9 cellular contexts compared by ENCODE assay signal in the genomic region with DNA sequence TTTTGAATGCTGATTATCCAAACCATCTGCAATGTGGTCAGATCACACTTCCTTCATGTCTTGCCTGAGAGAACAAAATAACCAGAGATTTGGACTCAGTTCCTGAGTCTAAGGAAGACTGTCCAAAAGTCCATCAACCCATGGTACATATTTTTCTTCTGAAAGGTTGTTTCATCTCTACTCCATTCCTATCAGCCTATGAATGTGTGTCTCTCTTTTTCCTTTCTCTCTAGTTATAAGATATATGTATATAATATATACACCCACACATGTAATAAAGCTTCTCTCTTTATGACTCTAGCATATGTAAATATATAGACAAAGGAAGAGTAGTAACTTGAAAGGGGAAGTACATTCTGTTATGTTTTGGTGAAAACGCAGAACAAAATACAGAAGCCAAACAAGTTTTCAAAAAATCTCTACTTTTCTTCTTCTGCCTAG.
DNase-seq lines count a peak whose midpoint lies in the region; ATAC-seq, FAIRE-seq and TF ChIP-seq lines count a peak whose summit lies in the region.
"Had no signal": no experiment of that assay in that cellular context is flagged by ENCODE, and none has a peak within 500 bp of the region (broad histone marks: within the 10 kb centered on the region; RNA-seq: fewer than 3 reads in every experiment).

No MANE protein-coding gene starts in this region.

- H3K9me3 Mint-ChIP-seq in CD4-positive, alpha-beta T cell, result peaks cover 3% of the 10 kb centered on the region

- TF ChIP-seq CTCF in CD4-positive, alpha-beta T cell (IDR thresholded peaks at IDR 0.05), result no peak
- TF ChIP-seq CTCF in osteoblast (IDR thresholded peaks at IDR 0.05; ENCODE audit: extremely low read depth, low read depth, low read length), result no peak

- H3K4me1 ChIP-seq in osteoblast (ENCODE audit: insufficient read depth, low read length), result no peaks in the 10 kb centered on the region

- ATAC-seq in GM21717 (IDR thresholded peaks at IDR 0.05; ENCODE audit: unreplicated experiment) (peak; percentile 99), HG03521 (IDR thresholded peaks at IDR 0.05; ENCODE audit: unreplicated experiment) (peak; percentile 100)
- ATAC-seq in CD4-positive, alpha-beta T cell (ENCODE audit: poor library complexity), result no peak

- no peak overlapping the region for H3K4me3 ChIP-seq in osteoblast (ENCODE audit: insufficient read depth, low read length)

- H3K79me2 ChIP-seq in osteoblast (ENCODE audit: insufficient read depth, low read length), result no peaks in the 10 kb centered on the region

- no peak overlapping the region for H3K27ac Mint-ChIP-seq in CD4-positive, alpha-beta T cell

- H3K4me2 ChIP-seq in osteoblast (ENCODE audit: insufficient read depth, low read length), result no peak overlapping the region

- H3K4me1 Mint-ChIP-seq in CD4-positive, alpha-beta T cell (ENCODE audit: low read depth), result no peaks in the 10 kb centered on the region

- intact Hi-C loops in CD4-positive, alpha-beta T cell (cut with DNase I, micrococcal nuclease), result no loop called here

- no peak overlapping the region for H3K4me3 Mint-ChIP-seq in CD4-positive, alpha-beta T cell

- H3K27ac ChIP-seq in CD4-positive, alpha-beta T cell (ENCODE audit: low read depth, low read length), result no peak overlapping the region
- no peak overlapping the region for H3K27ac ChIP-seq in osteoblast (ENCODE audit: low read depth, low read length)

- DNase-seq in GM18507 (ENCODE audit: extremely low spot score, insufficient read length, low read depth) (no peak), germinal center (ENCODE audit: low spot score) (peak; percentile 29), T-helper 9 cell (no peak), GM19238 (ENCODE audit: insufficient read length, low spot score) (no peak), osteoblast (ENCODE audit: insufficient read length, low spot score, missing footprints) (no peak)
- no peak for DNase-seq in CD4-positive, alpha-beta T cell

- H3K36me3 ChIP-seq in osteoblast (ENCODE audit: insufficient read depth, low read length), result no peaks in the 10 kb centered on the region

- H3K9me3 ChIP-seq in CD4-positive, alpha-beta T cell (ENCODE audit: control insufficient read depth, low read length), result no peaks in the 10 kb centered on the region
- no peaks in the 10 kb centered on the region for H3K9me3 ChIP-seq in osteoblast (ENCODE audit: low read depth, low read length)

- peak; percentile 88 for FAIRE-seq in GM18507 (lab: Jason Lieb, UNC)
- FAIRE-seq: TTC549 had no signal

- H3K36me3 Mint-ChIP-seq in CD4-positive, alpha-beta T cell (ENCODE audit: low read depth), result no peaks in the 10 kb centered on the region

- H3K27me3 ChIP-seq in CD4-positive, alpha-beta T cell (ENCODE audit: control insufficient read depth, insufficient read depth, low read length), result no peaks in the 10 kb centered on the region
- no peaks in the 10 kb centered on the region for H3K27me3 ChIP-seq in osteoblast (ENCODE audit: insufficient read depth, low read length)

- CTCF ChIA-PET in CD4-positive, alpha-beta T cell (lab: Charles Lee), result no interaction called here

- H2AFZ ChIP-seq in osteoblast (ENCODE audit: low read length), result no peak overlapping the region

- H3K27me3 Mint-ChIP-seq in CD4-positive, alpha-beta T cell, result no peaks in the 10 kb centered on the region

- H4K20me1 ChIP-seq in osteoblast (ENCODE audit: insufficient read depth, low read length), result no peaks in the 10 kb centered on the region

- POLR2A ChIA-PET in CD4-positive, alpha-beta T cell (lab: Charles Lee), result no interaction called here
